8 cellular contexts compared by ENCODE assay signal in genomic region chr2:85524567-85524923, GRCh38. TPM values are rescaled to one million over a fixed set of nuclear protein-coding genes. Genes with fewer than 3 reads are reported as not detected.
DNase-seq lines count a peak whose midpoint lies in the region; ATAC-seq and TF ChIP-seq lines count a peak whose summit lies in the region.

No MANE protein-coding gene starts in this region.

- ATAC-seq in left colon = peak; percentile 19
- peak; percentile 60 to 63 for ATAC-seq in stimulated activated naive B cell treated with anti-CD40 and anti-IgM and Interleukin-4, amounts not matched to agents 10 μg/mL and 1 μg/mL and 100 μg/mL, for 72 hours (replicated peaks)
- no peak for ATAC-seq in CD8-positive, alpha-beta T cell

- DNase-seq in HL-60 (ENCODE audit: low read depth in 1 of 2, low spot score in 1 of 2) = peak in 1 of 2 experiments; percentile 72
- peak; percentile 62 for DNase-seq in SKM-1 treated with dmso at 0.1 percent for 144 hours (lab: John Stamatoyannopoulos, UW; ENCODE audit: unreplicated experiment)
- no peak for DNase-seq in left colon
- DNase-seq in stimulated activated naive B cell treated with anti-CD40 and anti-IgM and Interleukin-4, amounts not matched to agents 10 μg/mL and 1 μg/mL and 100 μg/mL, for 72 hours = no peak
- DNase-seq in GM03348 (ENCODE audit: low spot score) = no peak
- no peak for DNase-seq in DMS53 treated with DMSO at 0.1 percent for 48 hours (lab: John Stamatoyannopoulos, UW; ENCODE audit: unreplicated experiment)
- DNase-seq in activated CD4-positive, alpha-beta T cell treated with anti-CD3 and anti-CD28 coated beads, Interleukin-2, amount 50 U/mL, for 4 hours = no peak
- no peak for DNase-seq in CD8-positive, alpha-beta T cell

- intact Hi-C loops in left colon (cut with DNase I, micrococcal nuclease) = no loop called here
- intact Hi-C loops in CD8-positive, alpha-beta T cell (cut with DNase I, micrococcal nuclease) = no loop called here

- H3K27ac ChIP-seq in HL-60 (replicated peaks) = peak overlapping the region; percentile 78
- H3K27ac ChIP-seq in CD8-positive, alpha-beta T cell (ENCODE audit: low read depth, low read length) = no peak overlapping the region

- H3K4me3 Mint-ChIP-seq in stimulated activated naive B cell treated with anti-CD40 and anti-IgM and Interleukin-4, amounts not matched to agents 10 μg/mL and 1 μg/mL and 100 μg/mL, for 72 hours = no peak overlapping the region
- no peak overlapping the region for H3K4me3 Mint-ChIP-seq in CD8-positive, alpha-beta T cell

- CTCF ChIA-PET in CD8-positive, alpha-beta T cell (lab: Charles Lee) = interaction anchor here (1.6 to 1.8 kb wide), 2 partner anchors 9 to 112 kb away, joined by 5 to 6 read pairs; no protein-coding TSS in a partner anchor

- H3K4me1 ChIP-seq in CD8-positive, alpha-beta T cell (ENCODE audit: insufficient read depth, low read length) = no peaks in the 10 kb centered on the region

- H3K36me3 Mint-ChIP-seq in stimulated activated naive B cell treated with anti-CD40 and anti-IgM and Interleukin-4, amounts not matched to agents 10 μg/mL and 1 μg/mL and 100 μg/mL, for 72 hours = no peaks in the 10 kb centered on the region
- H3K36me3 Mint-ChIP-seq in CD8-positive, alpha-beta T cell = no peaks in the 10 kb centered on the region

- no peak overlapping the region for H3K27ac Mint-ChIP-seq in stimulated activated naive B cell treated with anti-CD40 and anti-IgM and Interleukin-4, amounts not matched to agents 10 μg/mL and 1 μg/mL and 100 μg/mL, for 72 hours
- H3K27ac Mint-ChIP-seq in CD8-positive, alpha-beta T cell = no peak overlapping the region

- no peaks in the 10 kb centered on the region for H3K9me3 Mint-ChIP-seq in stimulated activated naive B cell treated with anti-CD40 and anti-IgM and Interleukin-4, amounts not matched to agents 10 μg/mL and 1 μg/mL and 100 μg/mL, for 72 hours
- H3K9me3 Mint-ChIP-seq in CD8-positive, alpha-beta T cell = no peaks in the 10 kb centered on the region

- no peaks in the 10 kb centered on the region for H3K27me3 ChIP-seq in HL-60 (ENCODE audit: insufficient read depth, poor library complexity, severe bottlenecking)
- H3K27me3 ChIP-seq in CD8-positive, alpha-beta T cell (ENCODE audit: insufficient read depth, low read length) = no peaks in the 10 kb centered on the region

- H3K27me3 Mint-ChIP-seq in stimulated activated naive B cell treated with anti-CD40 and anti-IgM and Interleukin-4, amounts not matched to agents 10 μg/mL and 1 μg/mL and 100 μg/mL, for 72 hours = peaks cover 4 to 6% of the 10 kb centered on the region in 2 donors
- H3K27me3 Mint-ChIP-seq in CD8-positive, alpha-beta T cell (ENCODE audit: low read depth) = peaks cover 9% of the 10 kb centered on the region

- H3K36me3 ChIP-seq in CD8-positive, alpha-beta T cell (ENCODE audit: insufficient read depth, low read length) = no peaks in the 10 kb centered on the region

- no peak for TF ChIP-seq CTCF in HL-60 (IDR thresholded peaks at IDR 0.05; ENCODE audit: insufficient read depth, low read length)
- TF ChIP-seq CTCF in CD8-positive, alpha-beta T cell (IDR thresholded peaks at IDR 0.05) = no peak

- no peaks in the 10 kb centered on the region for H3K9me3 ChIP-seq in CD8-positive, alpha-beta T cell (ENCODE audit: low read length)

- H3K4me3 ChIP-seq in HL-60 (replicated peaks; ENCODE audit: insufficient read depth, low read length) = no peak overlapping the region
- no peak overlapping the region for H3K4me3 ChIP-seq in CD8-positive, alpha-beta T cell (ENCODE audit: low read depth, low read length)

- H3K4me1 Mint-ChIP-seq in stimulated activated naive B cell treated with anti-CD40 and anti-IgM and Interleukin-4, amounts not matched to agents 10 μg/mL and 1 μg/mL and 100 μg/mL, for 72 hours = peaks cover 12 to 17% of the 10 kb centered on the region in 2 donors
- H3K4me1 Mint-ChIP-seq in CD8-positive, alpha-beta T cell (ENCODE audit: low read depth) = no peaks in the 10 kb centered on the region

- POLR2A ChIA-PET in CD8-positive, alpha-beta T cell (lab: Charles Lee) = interaction anchor here (1.5 kb wide), 1 partner anchor 671 kb away, joined by 3 read pairs; the partner anchor contains the start of gene IMMT

RNA-seq across cellular contexts. Expression of gene MAT2A, which starts 14.4 kb away (rescaled TPM):
- 100 to 1,000 TPM; 147 to 173 TPM for total RNA-seq in left colon
- 100 to 1,000 TPM; 105 to 107 TPM for total RNA-seq in CD8-positive, alpha-beta T cell

RNA-seq across cellular contexts. Expression of gene GGCX, which starts 36.7 kb away (rescaled TPM):
- 10 to 100 TPM; 25.1 to 27.8 TPM for total RNA-seq in left colon
- total RNA-seq in CD8-positive, alpha-beta T cell = 10 to 100 TPM; 20.7 to 24.0 TPM

RNA-seq across cellular contexts. Expression of gene VAMP8, which starts 52.8 kb away (rescaled TPM):
- total RNA-seq in left colon = 100 to 1,000 TPM; 268 to 282 TPM
- 10 to 100 TPM; 28.1 to 28.7 TPM for total RNA-seq in CD8-positive, alpha-beta T cell

RNA-seq across cellular contexts. Expression of gene VAMP5, which starts 59.7 kb away (rescaled TPM):
- total RNA-seq in left colon = 10 to 100 TPM; 20.1 to 20.4 TPM
- 10 to 100 TPM; 22.7 to 23.9 TPM for total RNA-seq in CD8-positive, alpha-beta T cell

Comparison
In these comparisons a context has a peak if more than half of its experiments do, and no peak if none do; other contexts are left out.
1. RNA of gene VAMP8, which starts 52.8 kb away (total RNA-seq): 268 to 282 TPM in left colon; 28.1 to 28.7 TPM in CD8-positive, alpha-beta T cell; every median in the first group is over 4 times any median in the second.